Comparison of ENCODE assay signal across 18 cellular contexts in genomic region chr2:184890311-184890710, GRCh38.
DNase-seq lines count a peak whose midpoint lies in the region; ATAC-seq and TF ChIP-seq lines count a peak whose summit lies in the region.
"Had no signal": no experiment of that assay in that cellular context is flagged by ENCODE, and none has a peak within 500 bp of the region (broad histone marks: within the 10 kb centered on the region; RNA-seq: fewer than 3 reads in every experiment).

No MANE protein-coding gene starts in this region.

- ATAC-seq in HG02678 (IDR thresholded peaks at IDR 0.05; ENCODE audit: unreplicated experiment): peak; percentile 62
- no peak for ATAC-seq in esophagus mucosa

- H3K27ac ChIP-seq in breast epithelium: no peak overlapping the region
- H3K27ac ChIP-seq: RWPE1, suprapubic skin had no signal

- H3K9me3 Mint-ChIP-seq in MCF 10A (ENCODE audit: unreplicated experiment) (peaks cover 17% of the 10 kb centered on the region), endothelial cell (ENCODE audit: unreplicated experiment) (peaks cover 5% of the 10 kb centered on the region)

- intact Hi-C loops in MCF 10A (cut with micrococcal nuclease) (no loop called here), breast epithelium (cut with DNase I; ENCODE audit: low total_unique reads) (no loop called here)

- H3K4me1 ChIP-seq in breast epithelium: no peaks in the 10 kb centered on the region
- H3K4me1 ChIP-seq: suprapubic skin had no signal

- H3K27me3 Mint-ChIP-seq in MCF 10A (ENCODE audit: insufficient read depth, unreplicated experiment) (no peaks in the 10 kb centered on the region), endothelial cell (ENCODE audit: unreplicated experiment) (no peaks in the 10 kb centered on the region)
- H3K27me3 Mint-ChIP-seq: activated CD4-positive, alpha-beta memory T cell treated with anti-CD3 and anti-CD28 coated beads for 36 hours; naive B cell; progenitor cell of endocrine pancreas had no signal

- BruUV-seq in MCF 10A (replicated peaks; lab: Mats Ljungman, UMichigan): no TSS peak

- H3K36me3 Mint-ChIP-seq in MCF 10A (ENCODE audit: insufficient read depth, unreplicated experiment) (peaks cover 5% of the 10 kb centered on the region), endothelial cell (ENCODE audit: low read depth, unreplicated experiment) (peaks cover 6% of the 10 kb centered on the region)
- H3K36me3 Mint-ChIP-seq: activated CD4-positive, alpha-beta memory T cell treated with anti-CD3 and anti-CD28 coated beads for 36 hours; naive B cell had no signal

- no peak overlapping the region for H3K4me3 ChIP-seq in breast epithelium
- H3K4me3 ChIP-seq: suprapubic skin had no signal

- H3K4me3 Mint-ChIP-seq in MCF 10A (ENCODE audit: unreplicated experiment): no peak overlapping the region
- no peak overlapping the region for H3K4me3 Mint-ChIP-seq in endothelial cell (ENCODE audit: unreplicated experiment)
- H3K4me3 Mint-ChIP-seq: activated CD4-positive, alpha-beta memory T cell treated with anti-CD3 and anti-CD28 coated beads for 36 hours; naive B cell had no signal

- DNase-seq in MCF 10A (ENCODE audit: unreplicated experiment) (peak; percentile 1), breast epithelium (ENCODE audit: low spot score in 2 of 2) (no peak), NCI-H226 (peak; percentile 9), NK-92 (lab: John Stamatoyannopoulos, UW; ENCODE audit: unreplicated experiment) (no peak), endothelial cell (ENCODE audit: low spot score) (no peak), NCI-H446 treated with DMSO at 0.1 percent for 48 hours (lab: John Stamatoyannopoulos, UW) (no peak)
- DNase-seq: activated CD4-positive, alpha-beta memory T cell treated with anti-CD3 and anti-CD28 coated beads for 36 hours; aorta; dermis blood vessel endothelial cell; naive B cell; NCI-H146; NCI-H526 had no signal

- H3K4me1 Mint-ChIP-seq in MCF 10A (ENCODE audit: insufficient read depth, unreplicated experiment): peaks cover 6% of the 10 kb centered on the region
- no peaks in the 10 kb centered on the region for H3K4me1 Mint-ChIP-seq in endothelial cell (ENCODE audit: unreplicated experiment)
- H3K4me1 Mint-ChIP-seq: naive B cell had no signal

- peaks cover 0 to 3% of the 10 kb centered on the region in 2 donors for H3K9me3 ChIP-seq in breast epithelium

- no peak for TF ChIP-seq POLR2A in breast epithelium (IDR thresholded peaks at IDR 0.05)

- no peaks in the 10 kb centered on the region for H3K27me3 ChIP-seq in breast epithelium
- H3K27me3 ChIP-seq: suprapubic skin had no signal

- H3K36me3 ChIP-seq in breast epithelium: no peaks in the 10 kb centered on the region
- H3K36me3 ChIP-seq: suprapubic skin had no signal

- TF ChIP-seq CTCF in MCF 10A (IDR thresholded peaks at IDR 0.05; ENCODE audit: unreplicated experiment): no peak
- no peak for TF ChIP-seq CTCF in breast epithelium (IDR thresholded peaks at IDR 0.05)
- TF ChIP-seq CTCF in endothelial cell (IDR thresholded peaks at IDR 0.05; ENCODE audit: unreplicated experiment): no peak

- CTCF ChIA-PET in MCF 10A (lab: Yijun Ruan, JAX): interaction anchor here (0.6 kb wide), 1 partner anchor 400 kb away, joined by 3 read pairs; no protein-coding TSS in a partner anchor

- H3K27ac Mint-ChIP-seq in MCF 10A (ENCODE audit: low read depth, unreplicated experiment) (no peak overlapping the region), endothelial cell (ENCODE audit: unreplicated experiment) (no peak overlapping the region)
- H3K27ac Mint-ChIP-seq: activated CD4-positive, alpha-beta memory T cell treated with anti-CD3 and anti-CD28 coated beads for 36 hours; activated T-helper 2 cell treated with anti-CD3 and anti-CD28 coated beads, Interferon-gamma antibody, Interleukin-2, Interleukin-4, amounts not matched to agents 10 μg/mL and 5 μg/mL and 100 μg/mL, durations not matched to agents 14 hours and 24 hours and 36 hours; naive B cell; progenitor cell of endocrine pancreas had no signal

- POLR2A ChIA-PET in MCF 10A (lab: Yijun Ruan, JAX): no interaction called here

Comparison
In these comparisons a context has a peak if more than half of its experiments do, and no peak if none do; other contexts are left out.
1. DNase-seq: peak in MCF 10A (single experiment) and NCI-H226 (single experiment); none in breast epithelium (0 of 2), NK-92 (single experiment), endothelial cell (single experiment) and NCI-H446 treated with DMSO at 0.1 percent for 48 hours (single experiment).